Comparison of ENCODE assay signal across 9 cellular contexts in genomic region chr2:162072181-162072702, GRCh38. TPM values are rescaled to one million over a fixed set of nuclear protein-coding genes. Genes with fewer than 3 reads are reported as not detected.
DNase-seq lines count a peak whose midpoint lies in the region; ATAC-seq and TF ChIP-seq lines count a peak whose summit lies in the region.
"Had no signal": no experiment of that assay in that cellular context is flagged by ENCODE, and none has a peak within 500 bp of the region (broad histone marks: within the 10 kb centered on the region; RNA-seq: fewer than 3 reads in every experiment).

No MANE protein-coding gene starts in this region.

- H3K4me1 ChIP-seq in adrenal gland (replicated peaks in 1 of 2), result peaks cover 0 to 9% of the 10 kb centered on the region in 2 donors

- H3K4me1 Mint-ChIP-seq in activated CD4-positive, alpha-beta T cell treated with anti-CD3 and anti-CD28 coated beads, Interleukin-2, amount 10 ng/mL, durations not matched to agents 7 days and 5 days, result peaks cover 59% of the 10 kb centered on the region
- H3K4me1 Mint-ChIP-seq in activated CD8-positive, alpha-beta T cell treated with anti-CD3 and anti-CD28 coated beads, Interleukin-2, amount 10 ng/mL, durations not matched to agents 7 days and 5 days (ENCODE audit: low read depth), result peaks cover 61% of the 10 kb centered on the region
- H3K4me1 Mint-ChIP-seq in naive thymus-derived CD8-positive, alpha-beta T cell, result peaks cover 30 to 59% (median 51%) of the 10 kb centered on the region in 4 donors

- H3K36me3 Mint-ChIP-seq in activated CD4-positive, alpha-beta T cell treated with anti-CD3 and anti-CD28 coated beads, Interleukin-2, amount 10 ng/mL, durations not matched to agents 7 days and 5 days (ENCODE audit: low read depth), result peaks cover 74% of the 10 kb centered on the region
- H3K36me3 Mint-ChIP-seq in activated CD8-positive, alpha-beta T cell treated with anti-CD3 and anti-CD28 coated beads, Interleukin-2, amount 10 ng/mL, durations not matched to agents 7 days and 5 days (ENCODE audit: low read depth), result peaks cover 85% of the 10 kb centered on the region
- peaks cover 3 to 8% (median 6%) of the 10 kb centered on the region in 3 donors for H3K36me3 Mint-ChIP-seq in naive thymus-derived CD8-positive, alpha-beta T cell

- CTCF ChIA-PET in activated CD4-positive, alpha-beta T cell treated with anti-CD3 and anti-CD28 coated beads, Interleukin-2, amount 10 ng/mL, durations not matched to agents 7 days and 5 days (lab: Charles Lee), result interaction anchor here (0.6 to 2.9 kb wide), 6 partner anchors 11 to 118 kb away, joined by 3 to 9 read pairs (median 4); no protein-coding TSS in a partner anchor
- CTCF ChIA-PET in activated CD8-positive, alpha-beta T cell treated with anti-CD3 and anti-CD28 coated beads, Interleukin-2, amount 10 ng/mL, durations not matched to agents 7 days and 5 days (lab: Charles Lee), result interaction anchor here (0.9 to 5.0 kb wide), 7 partner anchors 8 to 125 kb away, joined by 4 to 50 read pairs (median 9); no protein-coding TSS in a partner anchor

- POLR2A ChIA-PET in activated CD4-positive, alpha-beta T cell treated with anti-CD3 and anti-CD28 coated beads, Interleukin-2, amount 10 ng/mL, durations not matched to agents 7 days and 5 days (lab: Charles Lee), result no interaction called here
- POLR2A ChIA-PET in activated CD8-positive, alpha-beta T cell treated with anti-CD3 and anti-CD28 coated beads, Interleukin-2, amount 10 ng/mL, durations not matched to agents 7 days and 5 days (lab: Charles Lee), result interaction anchor here (0.9 to 5.0 kb wide), 7 partner anchors 12 to 118 kb away, joined by 3 to 62 read pairs (median 16); no protein-coding TSS in a partner anchor
- POLR2A ChIA-PET in naive thymus-derived CD8-positive, alpha-beta T cell (lab: Charles Lee), result interaction anchor here (1.1 to 4.9 kb wide), 5 partner anchors 8 to 79 kb away, joined by 3 to 43 read pairs (median 16); no protein-coding TSS in a partner anchor

- peaks cover 13% of the 10 kb centered on the region for H3K27me3 ChIP-seq in adrenal gland

- peaks cover 0 to 3% (median 0%) of the 10 kb centered on the region in 3 donors for H3K9me3 ChIP-seq in adrenal gland (replicated peaks in 1 of 3)

- TF ChIP-seq POLR2A in adrenal gland (IDR thresholded peaks at IDR 0.05), result no peak

- no peak overlapping the region for H3K4me3 ChIP-seq in adrenal gland

- H3K27ac Mint-ChIP-seq in activated CD4-positive, alpha-beta T cell treated with anti-CD3 and anti-CD28 coated beads, Interleukin-2, amount 10 ng/mL, durations not matched to agents 7 days and 5 days, result peak overlapping the region; percentile 95
- H3K27ac Mint-ChIP-seq in activated CD8-positive, alpha-beta T cell treated with anti-CD3 and anti-CD28 coated beads, Interleukin-2, amount 10 ng/mL, durations not matched to agents 7 days and 5 days, result peak overlapping the region; percentile 93
- H3K27ac Mint-ChIP-seq in naive thymus-derived CD8-positive, alpha-beta T cell, result peak overlapping the region in 7 of 10 donors; percentile 13 to 96 (median 57)

- intact Hi-C loops in adrenal gland (cut with DNase I), result no loop called here

- ATAC-seq in HG02943 (IDR thresholded peaks at IDR 0.05; ENCODE audit: low read depth, unreplicated experiment), result peak; percentile 47
- peak; percentile 35 for ATAC-seq in activated CD8-positive, alpha-beta T cell treated with anti-CD3 and anti-CD28 coated beads, Interleukin-2, amount 10 ng/mL, durations not matched to agents 7 days and 5 days
- ATAC-seq in naive thymus-derived CD8-positive, alpha-beta T cell, result no peak

- H3K9me3 Mint-ChIP-seq in activated CD4-positive, alpha-beta T cell treated with anti-CD3 and anti-CD28 coated beads, Interleukin-2, amount 10 ng/mL, durations not matched to agents 7 days and 5 days, result peaks cover 7% of the 10 kb centered on the region
- H3K9me3 Mint-ChIP-seq in activated CD8-positive, alpha-beta T cell treated with anti-CD3 and anti-CD28 coated beads, Interleukin-2, amount 10 ng/mL, durations not matched to agents 7 days and 5 days (ENCODE audit: insufficient read depth), result peaks cover 3% of the 10 kb centered on the region
- peaks cover 0 to 2% (median 0%) of the 10 kb centered on the region in 9 donors for H3K9me3 Mint-ChIP-seq in naive thymus-derived CD8-positive, alpha-beta T cell

- no peak for TF ChIP-seq CTCF in adrenal gland (IDR thresholded peaks at IDR 0.05)

- no peaks in the 10 kb centered on the region for H3K27me3 Mint-ChIP-seq in activated CD4-positive, alpha-beta T cell treated with anti-CD3 and anti-CD28 coated beads, Interleukin-2, amount 10 ng/mL, durations not matched to agents 7 days and 5 days
- H3K27me3 Mint-ChIP-seq in activated CD8-positive, alpha-beta T cell treated with anti-CD3 and anti-CD28 coated beads, Interleukin-2, amount 10 ng/mL, durations not matched to agents 7 days and 5 days (ENCODE audit: low read depth), result no peaks in the 10 kb centered on the region
- H3K27me3 Mint-ChIP-seq in naive thymus-derived CD8-positive, alpha-beta T cell, result peaks cover 0 to 2% (median 0%) of the 10 kb centered on the region in 5 donors

- H3K36me3 ChIP-seq in adrenal gland (replicated peaks in 1 of 2), result no peaks in the 10 kb centered on the region
- H3K36me3 ChIP-seq: BLaER1 treated with 17β-estradiol and CSF1 and Interleukin-3, amounts not matched to agents 10 nM and 100 nM had no signal

- DNase-seq in activated CD4-positive, alpha-beta T cell treated with anti-CD3 and anti-CD28 coated beads, Interleukin-2, amount 10 ng/mL, durations not matched to agents 7 days and 5 days, result no peak
- no peak for DNase-seq in activated CD4-positive, alpha-beta T cell treated with anti-CD3 and anti-CD28 coated beads, Interleukin-2, amount 50 U/mL, for 48 hours
- no peak for DNase-seq in activated CD8-positive, alpha-beta T cell treated with anti-CD3 and anti-CD28 coated beads, Interleukin-2, amount 10 ng/mL, durations not matched to agents 7 days and 5 days
- DNase-seq in naive thymus-derived CD8-positive, alpha-beta T cell, result no peak
- no peak for DNase-seq in adrenal gland
- no peak for DNase-seq in activated CD8-positive, alpha-beta memory T cell treated with anti-CD3 and anti-CD28 coated beads, Interleukin-2, amount 50 U/mL, for 48 hours
- no peak for DNase-seq in UCSD-AML1 (lab: John Stamatoyannopoulos, UW; ENCODE audit: unreplicated experiment)

- peak overlapping the region; percentile 97 for H3K4me3 Mint-ChIP-seq in activated CD4-positive, alpha-beta T cell treated with anti-CD3 and anti-CD28 coated beads, Interleukin-2, amount 10 ng/mL, durations not matched to agents 7 days and 5 days
- peak overlapping the region; percentile 95 for H3K4me3 Mint-ChIP-seq in activated CD8-positive, alpha-beta T cell treated with anti-CD3 and anti-CD28 coated beads, Interleukin-2, amount 10 ng/mL, durations not matched to agents 7 days and 5 days
- peak overlapping the region; percentile 66 to 100 (median 96) for H3K4me3 Mint-ChIP-seq in naive thymus-derived CD8-positive, alpha-beta T cell

- H3K27ac ChIP-seq in adrenal gland, result no peak overlapping the region
- H3K27ac ChIP-seq: BLaER1 treated with 17β-estradiol and CSF1 and Interleukin-3, amounts not matched to agents 10 nM and 100 nM had no signal

RNA-seq across cellular contexts. Expression of gene DPP4, which starts 1.8 kb away (rescaled TPM):
- 100 to 1,000 TPM; 116 to 152 TPM for total RNA-seq in activated CD4-positive, alpha-beta T cell treated with anti-CD3 and anti-CD28 coated beads, Interleukin-2, amount 10 ng/mL, durations not matched to agents 7 days and 5 days
- 100 to 1,000 TPM; 158 TPM for total RNA-seq in activated CD8-positive, alpha-beta T cell treated with anti-CD3 and anti-CD28 coated beads, Interleukin-2, amount 10 ng/mL, durations not matched to agents 7 days and 5 days
- total RNA-seq in naive thymus-derived CD8-positive, alpha-beta T cell, result 10 to 100 TPM; 23.4 to 27.0 TPM
- 10 to 100 TPM; 13.3 to 49.6 (median 44.4) TPM for polyA plus RNA-seq in naive thymus-derived CD8-positive, alpha-beta T cell
- 10 to 100 TPM in 3 of 8 donors, 1 to 10 TPM in 5; 1.9 to 49.2 (median 7.8) TPM for total RNA-seq in adrenal gland
- polyA plus RNA-seq in adrenal gland, result 1 to 10 TPM in 1 of 3 donors, under 1 TPM in 2; 0.72 to 8.0 (median 0.77) TPM

Comparison
In these comparisons a context has a peak if more than half of its experiments do, and no peak if none do; other contexts are left out.
1. ATAC-seq: peak in HG02943 (single experiment) and activated CD8-positive, alpha-beta T cell treated with anti-CD3 and anti-CD28 coated beads, Interleukin-2, amount 10 ng/mL, durations not matched to agents 7 days and 5 days (single experiment); none in naive thymus-derived CD8-positive, alpha-beta T cell (0 of 2).
2. Peak in every context shown above with its lines, with median percentiles within 50 percentile points of each other: H3K27ac Mint-ChIP-seq and H3K4me3 Mint-ChIP-seq.